In genomic region chr2:191165190-191165643, GRCh38 we compare ENCODE assay signal across 8 cellular contexts. TPM values are rescaled to one million over a fixed set of nuclear protein-coding genes. Genes with fewer than 3 reads are reported as not detected.
DNase-seq lines count a peak whose midpoint lies in the region; ATAC-seq and TF ChIP-seq lines count a peak whose summit lies in the region.

No MANE protein-coding gene starts in this region.

- intact Hi-C loops in dorsolateral prefrontal cortex (cut with DNase I), result loop anchor here (5.0 to 10.0 kb wide), 2 partner anchors 337 to 360 kb away; no protein-coding TSS in a partner anchor

- no peak overlapping the region for H2BK15ac ChIP-seq in mesendoderm (replicated peaks; ENCODE audit: low read depth)

- H2AK5ac ChIP-seq in mesendoderm (ENCODE audit: low read length), result no peak overlapping the region

- no peaks in the 10 kb centered on the region for H3K36me3 ChIP-seq in mesendoderm (ENCODE audit: control insufficient read depth, insufficient read depth, low read length)

- H2BK120ac ChIP-seq in mesendoderm (ENCODE audit: low read depth, low read length), result no peak overlapping the region

- H3K79me2 ChIP-seq in mesendoderm (ENCODE audit: control insufficient read depth, insufficient read depth, low read length), result no peaks in the 10 kb centered on the region

- H4K8ac ChIP-seq in mesendoderm (ENCODE audit: low read depth, low read length), result no peak overlapping the region

- WGBS in mesendoderm (ENCODE audit: extremely low coverage, insufficient coverage, low lambda C conversion rate), result no CpG with 5 or more reads among the region's 4 CpGs

- DNase-seq in DMS53 treated with DMSO at 0.1 percent for 48 hours (lab: John Stamatoyannopoulos, UW; ENCODE audit: unreplicated experiment) (peak; percentile 57), RPMI7951 (ENCODE audit: low read depth) (peak; percentile 66), dorsolateral prefrontal cortex (no peak), mesendoderm (peak; percentile 63)

- no peak overlapping the region for H3K23ac ChIP-seq in mesendoderm (ENCODE audit: low read length)

- H2BK5ac ChIP-seq in mesendoderm (ENCODE audit: low read length), result no peak overlapping the region

- peak; percentile 77 for ATAC-seq in GM19372 (IDR thresholded peaks at IDR 0.05; ENCODE audit: low read depth, unreplicated experiment)
- ATAC-seq in HG03565 (IDR thresholded peaks at IDR 0.05; ENCODE audit: unreplicated experiment), result peak; percentile 75
- no peak for ATAC-seq in GM21825 (IDR thresholded peaks at IDR 0.05; ENCODE audit: unreplicated experiment)
- no peak for ATAC-seq in GM18520 (IDR thresholded peaks at IDR 0.05; ENCODE audit: unreplicated experiment)

- no peak overlapping the region for H3K9ac ChIP-seq in mesendoderm (ENCODE audit: low read length)

- no peak overlapping the region for H3K4me2 ChIP-seq in mesendoderm (ENCODE audit: low read length)

- H3K4me1 ChIP-seq in mesendoderm (ENCODE audit: control insufficient read depth, low read depth, low read length), result peaks cover 4% of the 10 kb centered on the region

- no peak overlapping the region for H4K5ac ChIP-seq in mesendoderm (ENCODE audit: low read length)

- H3K4ac ChIP-seq in mesendoderm (ENCODE audit: low read depth, low read length), result no peak overlapping the region

- H3K27me3 ChIP-seq in dorsolateral prefrontal cortex (peaks cover 0 to 2% (median 0%) of the 10 kb centered on the region in 45 donors), mesendoderm (ENCODE audit: insufficient read depth, low read length, poor library complexity) (no peaks in the 10 kb centered on the region)

- TF ChIP-seq CTCF in dorsolateral prefrontal cortex (IDR thresholded peaks at IDR 0.05 in 54 of 56, conservative IDR thresholded peaks at IDR 0.05 in 2 of 56; ENCODE audit: low read depth in 1 of 56, partially characterized antibody in 56 of 56), result peak; percentile 59 to 90 (median 74)

- H3K4me3 ChIP-seq in dorsolateral prefrontal cortex, result peak overlapping the region in 21 of 59 donors; percentile 1 to 56 (median 21)
- H3K4me3 ChIP-seq in mesendoderm (ENCODE audit: low read length), result no peak overlapping the region

- H3K79me1 ChIP-seq in mesendoderm (ENCODE audit: low read length), result no peaks in the 10 kb centered on the region

- no peak overlapping the region for H3K18ac ChIP-seq in mesendoderm (ENCODE audit: low read length)

- H3K27ac ChIP-seq in dorsolateral prefrontal cortex, result peak overlapping the region in 2 of 59 donors; percentile 21 to 46
- H3K27ac ChIP-seq in mesendoderm (ENCODE audit: low read depth, low read length), result no peak overlapping the region

- H3K56ac ChIP-seq in mesendoderm (ENCODE audit: low read length), result no peak overlapping the region

RNA-seq across cellular contexts. Expression of gene STAT4, which starts 14.4 kb away (rescaled TPM):
- 0.12 and 0.59 TPM in 2 replicates for total RNA-seq in RPMI7951 (2014; rRNA removed; shearing (Covaris generic))
- 10 to 100 TPM in 119 of 120 experiments, 1 to 10 TPM in 1; 8.5 to 69.1 (median 36.3) TPM for total RNA-seq in dorsolateral prefrontal cortex
- 0.14 TPM for polyA plus RNA-seq in mesendoderm (2013, experiment 1 of 2)
- polyA plus RNA-seq in mesendoderm (2013, experiment 2 of 2), result 0.32 TPM

Comparison
In these comparisons a context has a peak if more than half of its experiments do, and no peak if none do; other contexts are left out.
1. DNase-seq: peak in DMS53 treated with DMSO at 0.1 percent for 48 hours (single experiment), RPMI7951 (single experiment) and mesendoderm (single experiment); none in dorsolateral prefrontal cortex (0 of 10).
2. ATAC-seq: peak in GM19372 (single experiment) and HG03565 (single experiment); none in GM21825 (single experiment) and GM18520 (single experiment).